ENCODE assay signal across 1 cellular context in the genomic region with DNA sequence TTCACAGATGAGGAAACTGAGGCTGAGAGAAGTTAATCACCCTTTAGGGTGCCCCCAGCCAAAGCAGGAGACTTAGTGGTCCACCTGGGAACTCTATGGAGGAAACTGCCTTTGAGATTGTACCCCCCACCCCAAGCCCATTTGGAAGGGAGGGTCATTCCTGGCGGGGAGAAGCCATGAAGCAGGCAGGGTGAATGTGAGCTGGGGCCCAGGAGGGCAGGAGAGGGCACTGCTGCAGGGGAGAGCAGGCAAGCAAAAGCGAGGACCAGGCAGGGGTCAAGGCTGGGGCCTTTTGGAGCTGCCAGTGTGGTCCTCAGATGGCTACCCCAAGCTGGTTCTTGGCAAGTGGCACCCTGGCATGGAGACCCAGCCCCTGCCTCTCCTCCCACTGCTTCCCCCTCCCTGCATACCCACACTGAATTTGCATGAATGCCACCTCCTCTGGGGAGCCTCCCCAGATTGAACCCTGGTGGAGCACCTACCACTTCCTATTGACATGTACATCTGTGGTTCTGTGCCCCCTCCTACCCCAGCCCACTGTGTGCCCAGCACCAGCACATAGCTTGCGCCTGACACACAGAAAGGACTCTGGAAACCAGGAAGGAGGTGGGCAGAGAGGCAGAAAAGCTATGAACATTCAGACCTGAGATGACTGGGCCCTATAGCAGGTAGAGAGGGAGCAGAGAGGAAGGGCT.
A peak's percentile ranks its signal among the peaks of the same experiment; 100 is the strongest.
TF ChIP-seq lines count a peak whose summit lies in the region.

No MANE protein-coding gene starts in this region.

TF ChIP-seq in K562, 482 proteins besides CTCF, POLR2A, EP300 and RAD21 (continued from another document and continues in another):
- TF ChIP-seq ZBTB11 (CRISPR knock-in tag; IDR thresholded peaks at IDR 0.05) (no peak), ZEB2 (IDR thresholded peaks at IDR 0.05) (no peak), ZNF699 (CRISPR knock-in tag; IDR thresholded peaks at IDR 0.05; ENCODE audit: insufficient replicate concordance) (no peak), TSC22D4 (tag; IDR thresholded peaks at IDR 0.05) (no peak), KDM1A (IDR thresholded peaks at IDR 0.05) (peak; percentile 43 to 94; a peak in 1 of 4 replicates), FOXP1 (CRISPR knock-in tag; IDR thresholded peaks at IDR 0.05) (no peak), SMARCB1 (IDR thresholded peaks at IDR 0.05; ENCODE audit: insufficient read length, low read depth) (no peak), HNRNPLL (IDR thresholded peaks at IDR 0.05; ENCODE audit: low read depth, low read length, poor library complexity, severe bottlenecking) (no peak), PKNOX1 (IDR thresholded peaks at IDR 0.05) (no peak), ZNF24 (IDR thresholded peaks at IDR 0.05) (peak; percentile 97), BHLHE40 (IDR thresholded peaks at IDR 0.05; ENCODE audit: low read length) (no peak), NFATC3 (IDR thresholded peaks at IDR 0.05) (no peak), ESRRB (CRISPR knock-in tag; IDR thresholded peaks at IDR 0.05; ENCODE audit: borderline replicate concordance) (no peak), CAMTA2 (CRISPR knock-in tag; conservative IDR thresholded peaks at IDR 0.05) (no peak), TAL1 (IDR thresholded peaks at IDR 0.05) (no peak), ZNF239 (CRISPR knock-in tag; IDR thresholded peaks at IDR 0.05) (no peak), TAF9B (IDR thresholded peaks at IDR 0.05; ENCODE audit: partially characterized antibody) (no peak), ATF4 (CRISPR knock-in tag; IDR thresholded peaks at IDR 0.05) (no peak), BRD9 (IDR thresholded peaks at IDR 0.05; ENCODE audit: low read depth, partially characterized antibody) (no peak), CCNT2 (IDR thresholded peaks at IDR 0.05; ENCODE audit: borderline replicate concordance, extremely low read depth, insufficient read length, low read depth, low read length) (no peak), RNF219 (CRISPR knock-in tag; IDR thresholded peaks at IDR 0.05) (no peak), NR2C2 (CRISPR knock-in tag; IDR thresholded peaks at IDR 0.05) (no peak), NR2C2 (tag; IDR thresholded peaks at IDR 0.05) (peak; percentile 41; the same call in 1 of the 2 replicates), ZC3H11A (IDR thresholded peaks at IDR 0.05; ENCODE audit: low read depth, low read length) (no peak), PML (IDR thresholded peaks at IDR 0.05; ENCODE audit: low read length) (no peak), ADNP (tag; IDR thresholded peaks at IDR 0.05) (peak; percentile 99), MNT (conservative IDR thresholded peaks at IDR 0.05) (no peak), ZNF589 (CRISPR knock-in tag; IDR thresholded peaks at IDR 0.05; ENCODE audit: low read depth) (no peak), ZNF217 (CRISPR knock-in tag; IDR thresholded peaks at IDR 0.05) (no peak), THAP12 (CRISPR knock-in tag; IDR thresholded peaks at IDR 0.05) (no peak), U2AF1 (optimal IDR thresholded peaks at IDR 0.05; ENCODE audit: low read depth, low read length) (no peak), PHF21A (IDR thresholded peaks at IDR 0.05; ENCODE audit: borderline replicate concordance, low read depth) (no peak), ZNF316 (IDR thresholded peaks at IDR 0.05) (no peak), CEBPG (CRISPR knock-in tag; IDR thresholded peaks at IDR 0.05) (peak; percentile 35; the same call in 1 of the 2 replicates), CEBPG (tag; conservative IDR thresholded peaks at IDR 0.05 in 1 of 2, IDR thresholded peaks at IDR 0.05 in 1 of 2) (no peak), BCLAF1 (IDR thresholded peaks at IDR 0.05; ENCODE audit: borderline replicate concordance in 1 of 2, control insufficient read depth in 1 of 2, low read depth in 2 of 2, low read length in 1 of 2) (no peak), ILF3 (IDR thresholded peaks at IDR 0.05; ENCODE audit: borderline replicate concordance) (no peak), MCM3 (IDR thresholded peaks at IDR 0.05) (no peak), ELF2 (CRISPR knock-in tag; IDR thresholded peaks at IDR 0.05) (no peak)
- TF ChIP-seq, protein P1, sequence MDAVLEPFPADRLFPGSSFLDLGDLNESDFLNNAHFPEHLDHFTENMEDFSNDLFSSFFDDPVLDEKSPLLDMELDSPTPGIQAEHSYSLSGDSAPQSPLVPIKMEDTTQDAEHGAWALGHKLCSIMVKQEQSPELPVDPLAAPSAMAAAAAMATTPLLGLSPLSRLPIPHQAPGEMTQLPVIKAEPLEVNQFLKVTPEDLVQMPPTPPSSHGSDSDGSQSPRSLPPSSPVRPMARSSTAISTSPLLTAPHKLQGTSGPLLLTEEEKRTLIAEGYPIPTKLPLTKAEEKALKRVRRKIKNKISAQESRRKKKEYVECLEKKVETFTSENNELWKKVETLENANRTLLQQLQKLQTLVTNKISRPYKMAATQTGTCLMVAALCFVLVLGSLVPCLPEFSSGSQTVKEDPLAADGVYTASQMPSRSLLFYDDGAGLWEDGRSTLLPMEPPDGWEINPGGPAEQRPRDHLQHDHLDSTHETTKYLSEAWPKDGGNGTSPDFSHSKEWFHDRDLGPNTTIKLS (IDR thresholded peaks at IDR 0.05; ENCODE audit: borderline replicate concordance, low read depth) = no peak
- TF ChIP-seq, protein P2, sequence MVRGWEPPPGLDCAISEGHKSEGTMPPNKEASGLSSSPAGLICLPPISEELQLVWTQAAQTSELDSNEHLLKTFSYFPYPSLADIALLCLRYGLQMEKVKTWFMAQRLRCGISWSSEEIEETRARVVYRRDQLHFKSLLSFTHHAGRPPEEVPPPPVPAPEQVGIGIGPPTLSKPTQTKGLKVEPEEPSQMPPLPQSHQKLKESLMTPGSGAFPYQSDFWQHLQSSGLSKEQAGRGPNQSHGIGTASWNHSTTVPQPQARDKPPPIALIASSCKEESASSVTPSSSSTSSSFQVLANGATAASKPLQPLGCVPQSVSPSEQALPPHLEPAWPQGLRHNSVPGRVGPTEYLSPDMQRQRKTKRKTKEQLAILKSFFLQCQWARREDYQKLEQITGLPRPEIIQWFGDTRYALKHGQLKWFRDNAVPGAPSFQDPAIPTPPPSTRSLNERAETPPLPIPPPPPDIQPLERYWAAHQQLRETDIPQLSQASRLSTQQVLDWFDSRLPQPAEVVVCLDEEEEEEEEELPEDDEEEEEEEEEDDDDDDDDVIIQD (CRISPR knock-in tag; IDR thresholded peaks at IDR 0.05) = no peak
- TF ChIP-seq, protein P3, sequence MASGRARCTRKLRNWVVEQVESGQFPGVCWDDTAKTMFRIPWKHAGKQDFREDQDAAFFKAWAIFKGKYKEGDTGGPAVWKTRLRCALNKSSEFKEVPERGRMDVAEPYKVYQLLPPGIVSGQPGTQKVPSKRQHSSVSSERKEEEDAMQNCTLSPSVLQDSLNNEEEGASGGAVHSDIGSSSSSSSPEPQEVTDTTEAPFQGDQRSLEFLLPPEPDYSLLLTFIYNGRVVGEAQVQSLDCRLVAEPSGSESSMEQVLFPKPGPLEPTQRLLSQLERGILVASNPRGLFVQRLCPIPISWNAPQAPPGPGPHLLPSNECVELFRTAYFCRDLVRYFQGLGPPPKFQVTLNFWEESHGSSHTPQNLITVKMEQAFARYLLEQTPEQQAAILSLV (tag; IDR thresholded peaks at IDR 0.05) = no peak
